In genomic region chrX:154751121-154751668, GRCh38 we compare ENCODE assay signal across 1 cellular context.
TF ChIP-seq lines count a peak whose summit lies in the region.

No MANE protein-coding gene starts in this region.

TF ChIP-seq in endothelial cell of umbilical vein, 7 proteins besides CTCF, POLR2A, EP300 and RAD21 (continued from another document):
- TF ChIP-seq FOS (IDR thresholded peaks at IDR 0.05; ENCODE audit: borderline replicate concordance, insufficient read depth, low read length), result no peak
